1 cellular context compared by ENCODE assay signal in genomic region chr13:72727417-72728289, GRCh38.
A peak's percentile ranks its signal among the peaks of the same experiment; 100 is the strongest.
TF ChIP-seq lines count a peak whose summit lies in the region.

BORA (plus strand) TSS chr13:72727923; CDS start chr13:72728941, 1,018 bp downstream.
MZT1 (minus strand) TSS chr13:72727629; CDS start chr13:72727602, 27 bp downstream.

TF ChIP-seq in HepG2, 621 proteins besides CTCF, POLR2A, EP300 and RAD21 (continued from another document):
- TF ChIP-seq ZNF577 (CRISPR knock-in tag; IDR thresholded peaks at IDR 0.05; ENCODE audit: borderline replicate concordance, low read depth): 0 out of 2 replicates have a peak, but pooled peaks have one; percentile 7
- TF ChIP-seq ZNF24 (IDR thresholded peaks at IDR 0.05): no peak
- 0 out of 2 replicates have a peak, but pooled peaks have one; percentile 14 for TF ChIP-seq KLF15 (CRISPR knock-in tag; IDR thresholded peaks at IDR 0.05; ENCODE audit: borderline replicate concordance)
- no peak for TF ChIP-seq ZNF318 (CRISPR knock-in tag; IDR thresholded peaks at IDR 0.05)
- TF ChIP-seq SMAD3 (CRISPR knock-in tag; IDR thresholded peaks at IDR 0.05): peak; percentile 21; the same call in 1 of the 2 replicates
- no peak for TF ChIP-seq ZNF432 (CRISPR knock-in tag; IDR thresholded peaks at IDR 0.05; ENCODE audit: borderline replicate concordance)
- peak; percentile 20; the same call in 1 of the 2 replicates for TF ChIP-seq ZNF101 (CRISPR knock-in tag; IDR thresholded peaks at IDR 0.05; ENCODE audit: borderline replicate concordance, low read depth)
- 0 out of 2 replicates have a peak, but pooled peaks have one; percentile 32 for TF ChIP-seq PLSCR1 (CRISPR knock-in tag; IDR thresholded peaks at IDR 0.05; ENCODE audit: borderline replicate concordance)
- no peak for TF ChIP-seq NFIC (IDR thresholded peaks at IDR 0.05; ENCODE audit: low read length)
- no peak for TF ChIP-seq ZFP36L2 (CRISPR knock-in tag; IDR thresholded peaks at IDR 0.05)
- peak; percentile 88; the same call in 1 of the 2 replicates for TF ChIP-seq ZNF136 (CRISPR knock-in tag; IDR thresholded peaks at IDR 0.05; ENCODE audit: low read depth)
- no peak for TF ChIP-seq ZNF790 (CRISPR knock-in tag; IDR thresholded peaks at IDR 0.05; ENCODE audit: borderline replicate concordance)
- peak; percentile 99 for TF ChIP-seq FLYWCH1 (CRISPR knock-in tag; IDR thresholded peaks at IDR 0.05)
- TF ChIP-seq ZNF510 (CRISPR knock-in tag; IDR thresholded peaks at IDR 0.05; ENCODE audit: low read depth): peak; percentile 88; the same call in 1 of the 2 replicates
- TF ChIP-seq GATAD2A (CRISPR knock-in tag; IDR thresholded peaks at IDR 0.05): peak; percentile 44
- TF ChIP-seq ZBTB7B (CRISPR knock-in tag; IDR thresholded peaks at IDR 0.05): peak; percentile 81
- TF ChIP-seq NR1H2 (CRISPR knock-in tag; IDR thresholded peaks at IDR 0.05; ENCODE audit: borderline replicate concordance, low read depth): no peak
- TF ChIP-seq REST (IDR thresholded peaks at IDR 0.05; ENCODE audit: borderline replicate concordance in 1 of 2, low read depth in 1 of 2, low read length in 2 of 2): no peak
- TF ChIP-seq TGIF2 (CRISPR knock-in tag; IDR thresholded peaks at IDR 0.05): peak; percentile 74
- TF ChIP-seq SAP130 (CRISPR knock-in tag; IDR thresholded peaks at IDR 0.05; ENCODE audit: low read depth): peak; percentile 98
- no peak for TF ChIP-seq ARHGAP35 (CRISPR knock-in tag; IDR thresholded peaks at IDR 0.05; ENCODE audit: borderline replicate concordance)
- no peak for TF ChIP-seq TBL1XR1 (IDR thresholded peaks at IDR 0.05; ENCODE audit: borderline replicate concordance, low read length, partially characterized antibody)
- TF ChIP-seq HBP1 (CRISPR knock-in tag; IDR thresholded peaks at IDR 0.05; ENCODE audit: low read depth): peak; percentile 61; the same call in 1 of the 2 replicates
- no peak for TF ChIP-seq ZNF720 (CRISPR knock-in tag; IDR thresholded peaks at IDR 0.05)
- no peak; the same call in 1 of the 2 replicates for TF ChIP-seq HOXD1 (CRISPR knock-in tag; IDR thresholded peaks at IDR 0.05)
- TF ChIP-seq GZF1 (CRISPR knock-in tag; IDR thresholded peaks at IDR 0.05): no peak
- peak; percentile 92 for TF ChIP-seq ZGPAT (CRISPR knock-in tag; IDR thresholded peaks at IDR 0.05)
- TF ChIP-seq DNMT3B (CRISPR knock-in tag; conservative IDR thresholded peaks at IDR 0.05): no peak
- peak; percentile 91; the same call in 1 of the 2 replicates for TF ChIP-seq FOXC1 (CRISPR knock-in tag; IDR thresholded peaks at IDR 0.05; ENCODE audit: borderline replicate concordance)
- TF ChIP-seq HOXA3 (CRISPR knock-in tag; IDR thresholded peaks at IDR 0.05): peak; percentile 91
- TF ChIP-seq DMTF1 (CRISPR knock-in tag; IDR thresholded peaks at IDR 0.05): no peak
- peak; percentile 64; the same call in 1 of the 2 replicates for TF ChIP-seq CREB3 (CRISPR knock-in tag; IDR thresholded peaks at IDR 0.05)
- TF ChIP-seq ZNF83 (CRISPR knock-in tag; IDR thresholded peaks at IDR 0.05; ENCODE audit: borderline replicate concordance): no peak
- peak; percentile 75; the same call in 1 of the 2 replicates for TF ChIP-seq TARDBP (CRISPR knock-in tag; IDR thresholded peaks at IDR 0.05)
TF ChIP-seq in HepG2: peak in this region for 320.
